In the genomic region with DNA sequence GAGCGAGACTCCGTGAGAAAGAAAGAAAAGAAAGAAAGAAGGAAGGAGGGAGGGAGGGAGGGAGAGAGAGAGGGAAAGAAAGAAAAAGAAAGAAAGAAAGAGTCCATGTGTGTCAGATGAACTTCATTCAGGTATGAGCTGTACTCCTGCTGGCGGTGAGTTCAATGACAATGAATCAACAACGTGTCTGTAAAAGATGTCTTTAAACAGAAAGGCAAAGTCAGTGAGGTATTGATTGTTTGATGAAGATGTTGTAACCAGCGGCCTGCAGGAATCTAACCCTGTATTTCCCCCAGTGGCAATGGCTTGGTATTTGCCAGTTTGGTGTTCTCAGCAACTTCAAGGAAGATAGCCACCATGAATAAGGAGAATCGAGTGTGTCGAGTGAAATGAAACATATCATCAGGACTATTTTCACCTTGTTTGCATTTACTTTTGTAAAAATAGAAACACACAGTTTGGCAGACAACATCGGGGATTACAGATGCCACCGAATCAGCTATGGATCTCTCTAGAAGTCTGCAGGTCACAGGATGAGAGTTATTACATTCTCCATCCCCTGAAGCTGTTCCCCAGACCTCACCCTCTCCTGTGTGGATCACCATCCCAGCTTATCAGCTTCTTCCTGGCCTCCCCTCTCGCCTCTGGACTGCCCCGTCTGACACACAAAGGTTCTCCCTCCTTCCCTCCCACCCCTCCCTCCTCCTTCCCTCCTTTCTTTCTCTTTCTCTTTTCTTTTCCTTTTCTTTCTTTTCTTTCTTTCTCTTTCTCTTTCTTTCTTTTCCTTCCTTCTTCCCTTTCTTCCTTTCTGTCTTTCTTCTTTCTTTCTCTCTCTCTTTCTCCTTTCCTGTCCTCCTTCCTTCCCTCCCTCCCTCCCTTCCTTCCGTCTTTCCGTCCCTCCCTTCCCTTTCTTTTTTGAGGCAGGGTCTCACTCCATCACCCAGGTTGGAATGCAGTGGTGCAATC, we compare ENCODE assay signal across 12 cellular contexts. TPM values are rescaled to one million over a fixed set of nuclear protein-coding genes. Genes with fewer than 3 reads are reported as not detected.
DNase-seq lines count a peak whose midpoint lies in the region; ATAC-seq lines count a peak whose summit lies in the region.
"Had no signal": no experiment of that assay in that cellular context is flagged by ENCODE, and none has a peak within 500 bp of the region (broad histone marks: within the 10 kb centered on the region; RNA-seq: fewer than 3 reads in every experiment).

No MANE protein-coding gene starts in this region.

- DNase-seq in fibroblast of peridontal ligament (ENCODE audit: extremely low read depth) (peak; percentile 26), Right ventricle myocardium inferior (ENCODE audit: missing footprints) (no peak), Right ventricle myocardium superior (no peak)
- DNase-seq: activated CD4-positive, alpha-beta T cell treated with anti-CD3 and anti-CD28 coated beads for 36 hours; activated effector memory CD4-positive, alpha-beta T cell treated with Interleukin-2 at 50 U/mL for 16 hours; GF-D8; NCI-H1436 treated with DMSO at 0.1 percent for 48 hours; spleen had no signal

- no peaks in the 10 kb centered on the region for H3K9me3 ChIP-seq in ES-I3 (ENCODE audit: control insufficient read depth, insufficient read depth, low read length)
- H3K9me3 ChIP-seq: spleen had no signal

- intact Hi-C loops in Right ventricle myocardium inferior (cut with DNase I) (no loop called here), Right ventricle myocardium superior (cut with DNase I) (no loop called here)

- peaks cover 20% of the 10 kb centered on the region for H3K4me1 ChIP-seq in ES-I3 (ENCODE audit: insufficient read depth, low read length)
- H3K4me1 ChIP-seq: spleen had no signal

- H3K36me3 ChIP-seq in ES-I3 (ENCODE audit: insufficient read depth, low read length): no peaks in the 10 kb centered on the region
- H3K36me3 ChIP-seq: spleen had no signal

- no peak for ATAC-seq in Right ventricle myocardium inferior
- ATAC-seq in Right ventricle myocardium superior (ENCODE audit: poor library complexity): no peak
- ATAC-seq: activated CD4-positive, alpha-beta T cell treated with anti-CD3 and anti-CD28 coated beads for 36 hours; natural killer cell treated with Interleukin-12 subunit alpha and Interleukin-12 subunit beta and Interleukin-15 and Interleukin-18, amount 100 ng/mL, for 72 hours; SK-N-SH treated with all-trans-retinoic acid at 6 μM for 48 hours had no signal

- peak overlapping the region; percentile 22; the same call in 1 of the 2 replicates for H3K9ac ChIP-seq in ES-I3 (ENCODE audit: low read depth, low read length)

RNA-seq across cellular contexts. Expression of a gene that starts 8.2 kb away (rescaled TPM):
- 17.6 TPM for total RNA-seq in Right ventricle myocardium inferior
- 27.4 TPM for total RNA-seq in Right ventricle myocardium superior
- total RNA-seq: activated CD4-positive, alpha-beta T cell treated with anti-CD3 and anti-CD28 coated beads for 36 hours; B cell; natural killer cell treated with Interleukin-12 subunit alpha and Interleukin-12 subunit beta and Interleukin-15 and Interleukin-18, amount 100 ng/mL, for 72 hours; spleen had no signal

RNA-seq across cellular contexts. Expression of a gene that starts 16.6 kb away (rescaled TPM):
- total RNA-seq in Right ventricle myocardium inferior (12.7 TPM), Right ventricle myocardium superior (15.6 TPM)
- total RNA-seq: activated CD4-positive, alpha-beta T cell treated with anti-CD3 and anti-CD28 coated beads for 36 hours; B cell; natural killer cell treated with Interleukin-12 subunit alpha and Interleukin-12 subunit beta and Interleukin-15 and Interleukin-18, amount 100 ng/mL, for 72 hours; spleen had no signal

RNA-seq across cellular contexts. Expression of a gene that starts 27.1 kb away (rescaled TPM):
- 13.1 TPM for total RNA-seq in Right ventricle myocardium inferior
- 13.6 TPM for total RNA-seq in Right ventricle myocardium superior

RNA-seq across cellular contexts. Expression of a gene that starts 45.8 kb away (rescaled TPM):
- total RNA-seq in Right ventricle myocardium inferior (14.8 TPM), Right ventricle myocardium superior (13.0 TPM)

RNA-seq across cellular contexts. Expression of a gene that starts 46.6 kb away (rescaled TPM):
- total RNA-seq in Right ventricle myocardium inferior (16.9 TPM), Right ventricle myocardium superior (17.5 TPM)
